Comparison of ENCODE assay signal across 30 cellular contexts in the genomic region with DNA sequence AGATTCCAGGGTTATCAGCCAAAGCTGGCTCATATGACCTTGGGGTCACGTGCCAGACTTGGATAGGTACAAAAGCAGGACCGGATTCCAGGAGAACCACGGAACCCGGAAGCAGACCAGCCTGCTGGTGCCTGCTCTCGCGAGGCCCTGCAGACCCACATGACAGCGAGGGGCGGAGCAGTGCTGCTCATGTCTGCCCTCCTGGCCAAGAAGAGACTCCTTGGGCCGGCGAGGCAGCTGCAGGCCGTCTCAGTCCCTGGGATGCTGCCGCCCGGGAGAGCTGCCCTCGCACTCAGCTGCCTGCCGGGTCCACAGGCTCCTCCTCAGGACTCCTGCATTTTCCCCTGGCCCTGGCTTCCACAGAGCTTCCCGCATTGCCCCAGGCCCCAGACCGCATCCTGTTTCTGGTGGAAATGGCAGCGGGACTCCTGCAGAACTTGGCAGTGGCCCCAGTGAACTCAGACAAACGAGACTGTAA.
DNase-seq lines count a peak whose midpoint lies in the region; ATAC-seq and TF ChIP-seq lines count a peak whose summit lies in the region.
"Had no signal": no experiment of that assay in that cellular context is flagged by ENCODE, and none has a peak within 500 bp of the region (broad histone marks: within the 10 kb centered on the region; RNA-seq: fewer than 3 reads in every experiment).

No MANE protein-coding gene starts in this region.

- TF ChIP-seq CTCF in fibroblast of pulmonary artery (IDR thresholded peaks at IDR 0.05; ENCODE audit: low read length, missing control alignments) = no peak

- no peaks in the 10 kb centered on the region for H3K4me1 Mint-ChIP-seq in activated T-cell treated with anti-CD3 and anti-CD28 coated beads, Interleukin-2, amount 50 U/mL, for 4 hours (ENCODE audit: low read depth)
- H3K4me1 Mint-ChIP-seq: activated naive CD8-positive, alpha-beta T cell treated with anti-CD3 and anti-CD28 coated beads for 36 hours; CD14-positive monocyte had no signal

- no peaks in the 10 kb centered on the region for H3K27me3 Mint-ChIP-seq in activated T-cell treated with anti-CD3 and anti-CD28 coated beads, Interleukin-2, amount 50 U/mL, for 4 hours (ENCODE audit: low read depth)
- H3K27me3 Mint-ChIP-seq: activated CD8-positive, alpha-beta T cell treated with anti-CD3 and anti-CD28 coated beads for 36 hours; activated naive CD8-positive, alpha-beta T cell treated with anti-CD3 and anti-CD28 coated beads for 36 hours had no signal

- H3K9me3 Mint-ChIP-seq in activated T-cell treated with anti-CD3 and anti-CD28 coated beads, Interleukin-2, amount 50 U/mL, for 4 hours = no peaks in the 10 kb centered on the region

- no peak overlapping the region for H3K4me3 Mint-ChIP-seq in activated T-cell treated with anti-CD3 and anti-CD28 coated beads, Interleukin-2, amount 50 U/mL, for 4 hours
- H3K4me3 Mint-ChIP-seq: activated CD8-positive, alpha-beta T cell treated with anti-CD3 and anti-CD28 coated beads for 36 hours; activated naive CD8-positive, alpha-beta T cell treated with anti-CD3 and anti-CD28 coated beads for 36 hours; CD14-positive monocyte; HFFc6 had no signal

- H3K4me3 ChIP-seq in fibroblast of pulmonary artery (replicated peaks; ENCODE audit: low read depth, low read length) = no peak overlapping the region
- H3K4me3 ChIP-seq: coronary artery, esophagus squamous epithelium, gastrocnemius medialis, hepatocyte, left lung, prostate gland, thoracic aorta, uterus had no signal

- ATAC-seq in activated T-cell treated with anti-CD3 and anti-CD28 coated beads, Interleukin-2, amount 50 U/mL, for 4 hours = no peak
- ATAC-seq: activated CD4-positive, CD25-positive, alpha-beta regulatory T cell treated with anti-CD3 and anti-CD28 coated beads, Interleukin-2, amount 50 U/mL, for 24 hours; activated CD8-positive, alpha-beta T cell treated with anti-CD3 and anti-CD28 coated beads for 36 hours; gastrocnemius medialis; left lung had no signal

- H3K36me3 Mint-ChIP-seq in activated T-cell treated with anti-CD3 and anti-CD28 coated beads, Interleukin-2, amount 50 U/mL, for 4 hours (ENCODE audit: insufficient read depth) = no peaks in the 10 kb centered on the region
- H3K36me3 Mint-ChIP-seq: activated naive CD8-positive, alpha-beta T cell treated with anti-CD3 and anti-CD28 coated beads for 36 hours; CD14-positive monocyte had no signal

- DNase-seq in Daoy (ENCODE audit: low read depth) = peak; percentile 72
- peak; percentile 79 for DNase-seq in M059J (ENCODE audit: low read depth)
- DNase-seq in SK-N-DZ (ENCODE audit: low spot score) = peak; percentile 15
- peak; percentile 14 for DNase-seq in fibroblast of pulmonary artery (ENCODE audit: low read depth)
- DNase-seq in superior temporal gyrus (ENCODE audit: extremely low spot score) = no peak
- DNase-seq in NCI-H345 (lab: John Stamatoyannopoulos, UW) = no peak
- no peak for DNase-seq in activated T-cell treated with anti-CD3 and anti-CD28 coated beads, Interleukin-2, amount 50 U/mL, for 4 hours
- no peak for DNase-seq in globus pallidus (ENCODE audit: low spot score)
- DNase-seq: activated CD8-positive, alpha-beta T cell treated with anti-CD3 and anti-CD28 coated beads for 36 hours; activated naive CD8-positive, alpha-beta T cell treated with anti-CD3 and anti-CD28 coated beads for 36 hours; aorta; esophagus squamous epithelium; gastrocnemius medialis; HFFc6; IMR-90; NCI-H1092; NCI-H1930; nucleus accumbens; Right ventricle myocardium superior; stimulated activated CD4-positive, alpha-beta T cell treated with anti-CD3 and anti-CD28 coated beads, Interleukin-15, amount 100 ng/mL, for 24 hours; stimulated activated naive CD4-positive, alpha-beta T cell; T-helper 1 cell; uterus had no signal

Comparison
In these comparisons a context has a peak if more than half of its experiments do, and no peak if none do; other contexts are left out.
1. DNase-seq: peak in Daoy (single experiment), M059J (single experiment), SK-N-DZ (single experiment) and fibroblast of pulmonary artery (single experiment); none in superior temporal gyrus (single experiment), NCI-H345 (single experiment), activated T-cell treated with anti-CD3 and anti-CD28 coated beads, Interleukin-2, amount 50 U/mL, for 4 hours (single experiment) and globus pallidus (single experiment).